In genomic region chr1:179881642-179882252, GRCh38 we compare ENCODE assay signal across 1 cellular context.
TF ChIP-seq lines count a peak whose summit lies in the region.

No MANE protein-coding gene starts in this region.

TF ChIP-seq in K562, 482 proteins besides CTCF, POLR2A, EP300 and RAD21 (continued from another document and continues in another):
- TF ChIP-seq TEAD1 (CRISPR knock-in tag; IDR thresholded peaks at IDR 0.05) (peak in 1 of 2 experiments; percentile 59; a peak in 3 of 4 replicates), ZNF407 (IDR thresholded peaks at IDR 0.05; ENCODE audit: low read depth) (no peak), ARID3B (CRISPR knock-in tag; IDR thresholded peaks at IDR 0.05; ENCODE audit: borderline replicate concordance) (no peak; the same call in 1 of the 2 replicates), DPF2 (IDR thresholded peaks at IDR 0.05) (peak; percentile 20; the same call in 1 of the 2 replicates), RERE (CRISPR knock-in tag; IDR thresholded peaks at IDR 0.05; ENCODE audit: borderline replicate concordance) (no peak), ZC3H4 (CRISPR knock-in tag; IDR thresholded peaks at IDR 0.05; ENCODE audit: borderline replicate concordance) (peak; percentile 97; the same call in 1 of the 2 replicates), RFX7 (CRISPR knock-in tag; IDR thresholded peaks at IDR 0.05) (no peak), L3MBTL2 (IDR thresholded peaks at IDR 0.05) (no peak), CLOCK (CRISPR knock-in tag; IDR thresholded peaks at IDR 0.05; ENCODE audit: borderline replicate concordance) (no peak), ZNF644 (tag; IDR thresholded peaks at IDR 0.05; ENCODE audit: low read depth) (no peak), SUPT5H (IDR thresholded peaks at IDR 0.05) (no peak), CHAMP1 (IDR thresholded peaks at IDR 0.05) (0 out of 2 replicates have a peak, but pooled peaks have one; percentile 1), NFIC (IDR thresholded peaks at IDR 0.05) (no peak; the same call in 1 of the 2 replicates), ETV6 (IDR thresholded peaks at IDR 0.05; ENCODE audit: borderline replicate concordance in 1 of 2, low read depth in 2 of 2, low read length in 1 of 2) (no peak), ETV6 (CRISPR knock-in tag; IDR thresholded peaks at IDR 0.05; ENCODE audit: borderline replicate concordance) (0 out of 2 replicates have a peak, but pooled peaks have one; percentile 79), NUFIP1 (IDR thresholded peaks at IDR 0.05; ENCODE audit: partially characterized antibody) (peak; percentile 88), MLLT1 (IDR thresholded peaks at IDR 0.05) (peak; percentile 56 to 91; a peak in 3 of 4 replicates), HLTF (IDR thresholded peaks at IDR 0.05) (peak; percentile 71; the same call in 1 of the 2 replicates), ZNF165 (CRISPR knock-in tag; IDR thresholded peaks at IDR 0.05; ENCODE audit: borderline replicate concordance) (0 out of 2 replicates have a peak, but pooled peaks have one; percentile 43), PATZ1 (CRISPR knock-in tag; IDR thresholded peaks at IDR 0.05; ENCODE audit: borderline replicate concordance) (no peak), TRIM25 (IDR thresholded peaks at IDR 0.05; ENCODE audit: borderline replicate concordance) (0 out of 2 replicates have a peak, but pooled peaks have one; percentile 29), TCF3 (CRISPR knock-in tag; IDR thresholded peaks at IDR 0.05) (no peak), HDAC3 (IDR thresholded peaks at IDR 0.05; ENCODE audit: borderline replicate concordance, partially characterized antibody) (no peak), CREM (IDR thresholded peaks at IDR 0.05; ENCODE audit: low read depth) (no peak)
